Comparison of ENCODE assay signal across 8 cellular contexts in genomic region chr7:33108591-33108930, GRCh38. TPM values are rescaled to one million over a fixed set of nuclear protein-coding genes. Genes with fewer than 3 reads are reported as not detected.
DNase-seq lines count a peak whose midpoint lies in the region; ATAC-seq, FAIRE-seq and TF ChIP-seq lines count a peak whose summit lies in the region.

No MANE protein-coding gene starts in this region.

- CTCF ChIA-PET in naive thymus-derived CD4-positive, alpha-beta T cell (lab: Charles Lee): interaction anchor here (0.8 to 4.8 kb wide), 12 partner anchors 11 to 308 kb away, joined by 3 to 32 read pairs (median 4); partner anchors contain the start of gene BBS9

- peak overlapping the region; percentile 86 for H3K4me3 Mint-ChIP-seq in dendritic cell treated with granulocyte-macrophage colony-stimulating factor and Interleukin-4, amounts not matched to agents 40 ng/mL and 50 ng/mL, for 4 days
- peak overlapping the region; percentile 83 to 96 (median 90) for H3K4me3 Mint-ChIP-seq in naive thymus-derived CD4-positive, alpha-beta T cell

- H3K4me3 ChIP-seq in RWPE2 (ENCODE audit: severe bottlenecking): peak overlapping the region; percentile 99
- H3K4me3 ChIP-seq in naive thymus-derived CD4-positive, alpha-beta T cell (ENCODE audit: low read length): peak overlapping the region; percentile 83

- POLR2A ChIA-PET in naive thymus-derived CD4-positive, alpha-beta T cell (lab: Charles Lee): interaction anchor here (0.6 to 3.4 kb wide), 5 partner anchors 30 to 232 kb away, joined by 3 to 15 read pairs (median 3); partner anchors contain the start of gene NT5C3A

- peak overlapping the region; percentile 47 for H3K27ac ChIP-seq in RWPE2 (ENCODE audit: poor library complexity, severe bottlenecking)
- H3K27ac ChIP-seq in naive thymus-derived CD4-positive, alpha-beta T cell (ENCODE audit: low read depth, low read length): peak overlapping the region; percentile 86

- no peaks in the 10 kb centered on the region for H3K27me3 ChIP-seq in RWPE2 (ENCODE audit: insufficient read depth, poor library complexity, severe bottlenecking)
- H3K27me3 ChIP-seq in naive thymus-derived CD4-positive, alpha-beta T cell (ENCODE audit: control insufficient read depth in 2 of 2, insufficient read depth in 2 of 2, low read length in 2 of 2): no peaks in the 10 kb centered on the region

- peaks cover 8% of the 10 kb centered on the region for H3K4me1 ChIP-seq in RWPE2 (ENCODE audit: insufficient read depth, poor library complexity, severe bottlenecking)
- peaks cover 21 to 23% of the 10 kb centered on the region in 2 donors for H3K4me1 ChIP-seq in naive thymus-derived CD4-positive, alpha-beta T cell (ENCODE audit: control insufficient read depth in 2 of 2, insufficient read depth in 2 of 2, low read length in 2 of 2)

- ATAC-seq in GM18511 (IDR thresholded peaks at IDR 0.05; ENCODE audit: unreplicated experiment) (peak; percentile 34), HG02884 (IDR thresholded peaks at IDR 0.05; ENCODE audit: unreplicated experiment) (peak; percentile 4), RWPE2 (ENCODE audit: low read depth) (peak; percentile 13; the same call in 2 of the 3 replicates)
- ATAC-seq in naive thymus-derived CD4-positive, alpha-beta T cell: no peak

- H3K36me3 Mint-ChIP-seq in dendritic cell treated with granulocyte-macrophage colony-stimulating factor and Interleukin-4, amounts not matched to agents 40 ng/mL and 50 ng/mL, for 4 days (ENCODE audit: low read depth): peaks cover 13% of the 10 kb centered on the region
- H3K36me3 Mint-ChIP-seq in naive thymus-derived CD4-positive, alpha-beta T cell: peaks cover 0 to 1% (median 0%) of the 10 kb centered on the region in 5 donors

- intact Hi-C loops in dendritic cell treated with granulocyte-macrophage colony-stimulating factor and Interleukin-4, amounts not matched to agents 40 ng/mL and 50 ng/mL, for 4 days (cut with micrococcal nuclease): loop anchor here (2.0 to 10.0 kb wide), 6 partner anchors 20 to 614 kb away; partner anchors contain the start of genes AVL9, BBS9 and LSM5
- intact Hi-C loops in naive thymus-derived CD4-positive, alpha-beta T cell (cut with micrococcal nuclease): loop anchor here (1.0 to 5.0 kb wide), 7 partner anchors 16 to 614 kb away; partner anchors contain the start of genes AVL9 (in 1 of the 2) and KBTBD2 (in 1 of the 2)

- H3K9me3 Mint-ChIP-seq in dendritic cell treated with granulocyte-macrophage colony-stimulating factor and Interleukin-4, amounts not matched to agents 40 ng/mL and 50 ng/mL, for 4 days: no peaks in the 10 kb centered on the region
- H3K9me3 Mint-ChIP-seq in naive thymus-derived CD4-positive, alpha-beta T cell: peaks cover 0 to 4% (median 0%) of the 10 kb centered on the region in 11 donors

- peaks cover 15% of the 10 kb centered on the region for H3K27me3 Mint-ChIP-seq in dendritic cell treated with granulocyte-macrophage colony-stimulating factor and Interleukin-4, amounts not matched to agents 40 ng/mL and 50 ng/mL, for 4 days
- H3K27me3 Mint-ChIP-seq in naive thymus-derived CD4-positive, alpha-beta T cell: peaks cover 5 to 30% (median 14%) of the 10 kb centered on the region in 5 donors

- no peaks in the 10 kb centered on the region for H3K9me3 ChIP-seq in RWPE2 (ENCODE audit: severe bottlenecking)
- no peaks in the 10 kb centered on the region for H3K9me3 ChIP-seq in naive thymus-derived CD4-positive, alpha-beta T cell (ENCODE audit: control insufficient read depth in 2 of 3, low read length in 3 of 3)

- DNase-seq in RWPE2 (ENCODE audit: low spot score) (no peak), amniotic stem cell (lab: John Stamatoyannopoulos, UW) (no peak), RCC 7860 (ENCODE audit: low spot score) (no peak)
- peak in 7 of 9 donors; percentile 4 to 24 (median 9) for DNase-seq in naive thymus-derived CD4-positive, alpha-beta T cell
- no peak for DNase-seq in activated CD4-positive, CD25-positive, alpha-beta regulatory T cell treated with anti-CD3 and anti-CD28 coated beads, Interleukin-2, amount 50 U/mL, for 72 hours

- H3K36me3 ChIP-seq in RWPE2 (ENCODE audit: low read depth): peaks cover 11% of the 10 kb centered on the region
- H3K36me3 ChIP-seq in naive thymus-derived CD4-positive, alpha-beta T cell (ENCODE audit: control insufficient read depth in 2 of 3, insufficient read depth in 3 of 3, low read length in 3 of 3): peaks cover 0 to 2% (median 0%) of the 10 kb centered on the region in 3 experiments

- TF ChIP-seq CTCF in RWPE2 (IDR thresholded peaks at IDR 0.05; ENCODE audit: poor library complexity, severe bottlenecking): no peak

- no peak for FAIRE-seq in RCC 7860 (lab: Jason Lieb, UNC)

- peaks cover 28% of the 10 kb centered on the region for H3K4me1 Mint-ChIP-seq in dendritic cell treated with granulocyte-macrophage colony-stimulating factor and Interleukin-4, amounts not matched to agents 40 ng/mL and 50 ng/mL, for 4 days (ENCODE audit: low read depth)
- peaks cover 28 to 58% (median 51%) of the 10 kb centered on the region in 7 donors for H3K4me1 Mint-ChIP-seq in naive thymus-derived CD4-positive, alpha-beta T cell

- H3K27ac Mint-ChIP-seq in dendritic cell treated with granulocyte-macrophage colony-stimulating factor and Interleukin-4, amounts not matched to agents 40 ng/mL and 50 ng/mL, for 4 days: peak overlapping the region; percentile 78
- H3K27ac Mint-ChIP-seq in naive thymus-derived CD4-positive, alpha-beta T cell: peak overlapping the region; percentile 25 to 95 (median 66)

RNA-seq across cellular contexts. Expression of gene RP9, which starts 0.6 kb away (rescaled TPM):
- total RNA-seq in naive thymus-derived CD4-positive, alpha-beta T cell: 10 to 100 TPM; 12.7 to 23.3 (median 14.7) TPM
- polyA plus RNA-seq in naive thymus-derived CD4-positive, alpha-beta T cell: 10 to 100 TPM; 20.4 to 21.5 TPM

RNA-seq across cellular contexts. Expression of gene BBS9, which starts 20.8 kb away (rescaled TPM):
- 10 to 100 TPM; 11.7 to 31.0 (median 28.3) TPM for total RNA-seq in naive thymus-derived CD4-positive, alpha-beta T cell
- polyA plus RNA-seq in naive thymus-derived CD4-positive, alpha-beta T cell: 10 to 100 TPM; 11.1 to 13.1 TPM

RNA-seq across cellular contexts. Expression of gene NT5C3A, which starts 46.0 kb away (rescaled TPM):
- 10 to 100 TPM; 36.6 to 51.3 (median 48.5) TPM for total RNA-seq in naive thymus-derived CD4-positive, alpha-beta T cell
- 10 to 100 TPM; 45.7 to 64.8 TPM for polyA plus RNA-seq in naive thymus-derived CD4-positive, alpha-beta T cell

Comparison
In these comparisons a context has a peak if more than half of its experiments do, and no peak if none do; other contexts are left out.
1. DNase-seq: peak in naive thymus-derived CD4-positive, alpha-beta T cell (7 of 9); none in RWPE2 (single experiment), amniotic stem cell (single experiment), RCC 7860 (single experiment) and activated CD4-positive, CD25-positive, alpha-beta regulatory T cell treated with anti-CD3 and anti-CD28 coated beads, Interleukin-2, amount 50 U/mL, for 72 hours (single experiment).